In the genomic region with DNA sequence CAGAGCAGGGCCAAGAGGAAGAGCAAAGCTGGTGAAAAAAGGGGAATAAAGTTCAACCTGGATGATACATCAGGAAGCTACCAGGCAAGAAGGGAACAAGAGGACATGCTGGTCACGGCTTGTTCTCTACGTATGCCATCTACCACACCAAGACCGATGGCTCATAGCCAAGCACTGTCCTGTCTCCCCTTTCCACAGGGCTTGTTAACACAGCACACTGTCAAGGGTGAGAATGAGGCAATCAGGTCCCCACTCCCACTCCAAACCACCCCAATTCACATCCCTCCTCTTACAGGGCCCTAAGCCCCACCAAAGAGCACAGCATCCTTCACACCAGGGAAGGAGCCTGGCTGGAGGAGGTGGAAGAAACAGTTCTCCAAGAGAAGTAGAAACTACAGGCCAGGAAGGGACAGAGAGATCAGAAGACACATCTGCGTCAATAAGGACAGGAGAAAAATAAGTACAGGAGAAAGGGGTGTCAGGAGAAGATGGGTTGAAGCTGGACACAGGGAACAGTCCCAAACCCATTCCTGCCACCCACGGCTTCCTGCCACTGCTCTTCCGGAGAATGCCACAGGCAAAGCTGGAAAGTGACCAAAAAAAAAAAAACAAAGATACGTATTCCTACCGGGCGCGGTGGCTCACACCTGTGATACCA, we compare ENCODE assay signal across 8 cellular contexts. TPM values are rescaled to one million over a fixed set of nuclear protein-coding genes. Genes with fewer than 3 reads are reported as not detected.
DNase-seq lines count a peak whose midpoint lies in the region; ATAC-seq and TF ChIP-seq lines count a peak whose summit lies in the region.

No MANE protein-coding gene starts in this region.

- WGBS in ovary, 3 donors: 46 to 59% (median 53%) methylated on average over 10 of the region's 10 CpGs

- H3K9me3 Mint-ChIP-seq in CD8-positive, alpha-beta T cell: no peaks in the 10 kb centered on the region
- H3K9me3 Mint-ChIP-seq in endothelial cell (ENCODE audit: unreplicated experiment): no peaks in the 10 kb centered on the region

- no peak overlapping the region for H3K4me3 ChIP-seq in CD8-positive, alpha-beta T cell (ENCODE audit: low read depth, low read length)
- H3K4me3 ChIP-seq in ovary: peak overlapping the region; percentile 52

- peaks cover 23% of the 10 kb centered on the region for H3K4me1 ChIP-seq in CD8-positive, alpha-beta T cell (ENCODE audit: insufficient read depth, low read length)
- H3K4me1 ChIP-seq in ovary (ENCODE audit: insufficient read depth): peaks cover 12% of the 10 kb centered on the region

- TF ChIP-seq EP300 in ovary (IDR thresholded peaks at IDR 0.05): no peak

- H3K9me3 ChIP-seq in CD8-positive, alpha-beta T cell (ENCODE audit: low read length): no peaks in the 10 kb centered on the region
- no peaks in the 10 kb centered on the region for H3K9me3 ChIP-seq in ovary

- no peak for ATAC-seq in CD8-positive, alpha-beta T cell
- no peak for ATAC-seq in GM19328 (IDR thresholded peaks at IDR 0.05; ENCODE audit: unreplicated experiment)

- peaks cover 26% of the 10 kb centered on the region for H3K4me1 Mint-ChIP-seq in CD8-positive, alpha-beta T cell (ENCODE audit: low read depth)
- peaks cover 54% of the 10 kb centered on the region for H3K4me1 Mint-ChIP-seq in endothelial cell (ENCODE audit: unreplicated experiment)

- POLR2A ChIA-PET in CD8-positive, alpha-beta T cell (lab: Charles Lee): interaction anchor here (0.6 to 1.9 kb wide), 6 partner anchors 11 to 596 kb away, joined by 3 to 9 read pairs (median 3); partner anchors contain the start of genes LENEP, PBXIP1 and PYGO2

- no peak for TF ChIP-seq POLR2A in ovary (IDR thresholded peaks at IDR 0.05)

- TF ChIP-seq CTCF in CD8-positive, alpha-beta T cell (IDR thresholded peaks at IDR 0.05): no peak
- TF ChIP-seq CTCF in endothelial cell (IDR thresholded peaks at IDR 0.05; ENCODE audit: unreplicated experiment): no peak
- no peak for TF ChIP-seq CTCF in ovary (IDR thresholded peaks at IDR 0.05)

- CTCF ChIA-PET in CD8-positive, alpha-beta T cell (lab: Charles Lee): interaction anchor here (0.7 to 20.2 kb wide), 9 partner anchors 10 to 120 kb away, joined by 3 to 177 read pairs (median 6); partner anchors contain the start of genes PBXIP1 and PYGO2

- no peak for DNase-seq in CD8-positive, alpha-beta T cell
- peak; percentile 71 for DNase-seq in RKO (ENCODE audit: low spot score)
- DNase-seq in endothelial cell (ENCODE audit: low spot score): no peak
- DNase-seq in ovary: peak in 4 of 5 donors; percentile 48 to 70 (median 60)
- no peak for DNase-seq in stimulated activated CD4-positive, alpha-beta T cell treated with anti-CD3 and anti-CD28 coated beads, Interleukin-4, amount 100 ng/mL, for 4 hours
- DNase-seq in kidney glomerular epithelial cell (lab: John Stamatoyannopoulos, UW): no peak
- no peak for DNase-seq in NCI-H2107 (lab: John Stamatoyannopoulos, UW)

- H3K4me3 Mint-ChIP-seq in CD8-positive, alpha-beta T cell: no peak overlapping the region
- no peak overlapping the region for H3K4me3 Mint-ChIP-seq in endothelial cell (ENCODE audit: unreplicated experiment)

- H3K27me3 ChIP-seq in CD8-positive, alpha-beta T cell (ENCODE audit: insufficient read depth, low read length): no peaks in the 10 kb centered on the region
- H3K27me3 ChIP-seq in ovary: no peaks in the 10 kb centered on the region

- H3K36me3 ChIP-seq in CD8-positive, alpha-beta T cell (ENCODE audit: insufficient read depth, low read length): peaks cover 26% of the 10 kb centered on the region
- H3K36me3 ChIP-seq in ovary: no peaks in the 10 kb centered on the region

- H3K36me3 Mint-ChIP-seq in CD8-positive, alpha-beta T cell: peaks cover 44% of the 10 kb centered on the region
- peaks cover 37% of the 10 kb centered on the region for H3K36me3 Mint-ChIP-seq in endothelial cell (ENCODE audit: low read depth, unreplicated experiment)

- H3K27ac Mint-ChIP-seq in CD8-positive, alpha-beta T cell: peak overlapping the region; percentile 63
- H3K27ac Mint-ChIP-seq in endothelial cell (ENCODE audit: unreplicated experiment): peak overlapping the region; percentile 99

- no peak overlapping the region for H3K27ac ChIP-seq in CD8-positive, alpha-beta T cell (ENCODE audit: low read depth, low read length)
- H3K27ac ChIP-seq in ovary: peak overlapping the region; percentile 87 to 98

- H3K27me3 Mint-ChIP-seq in CD8-positive, alpha-beta T cell (ENCODE audit: low read depth): no peaks in the 10 kb centered on the region
- peaks cover 35% of the 10 kb centered on the region for H3K27me3 Mint-ChIP-seq in endothelial cell (ENCODE audit: unreplicated experiment)

- intact Hi-C loops in CD8-positive, alpha-beta T cell (cut with DNase I, micrococcal nuclease): no loop called here
- intact Hi-C loops in ovary (cut with DNase I): loop anchor here in 1 of 4 donors (5.0 kb wide), 1 partner anchor 81 kb away; the partner anchor contains the start of gene ADAM15

RNA-seq across cellular contexts. Expression of gene SHC1, which starts 0.9 kb away (rescaled TPM):
- 10 to 100 TPM; 54.5 to 58.3 TPM for total RNA-seq in CD8-positive, alpha-beta T cell
- 915 TPM for total RNA-seq in endothelial cell (ENCODE audit: unreplicated experiment)
- 100 to 1,000 TPM in 1 of 7 donors, 10 to 100 TPM in 6; 36.8 to 183 (median 80.0) TPM for total RNA-seq in ovary
- 100 to 1,000 TPM in 1 of 2 donors, 10 to 100 TPM in 1; 56.8 to 161 TPM for polyA plus RNA-seq in ovary

RNA-seq across cellular contexts. Expression of gene CKS1B, which starts 3.0 kb away (rescaled TPM):
- total RNA-seq in CD8-positive, alpha-beta T cell: 1 to 10 TPM; 2.3 to 2.9 TPM
- total RNA-seq in endothelial cell (ENCODE audit: unreplicated experiment): 48.3 TPM
- total RNA-seq in ovary: 10 to 100 TPM; 12.2 to 29.9 (median 24.8) TPM
- 10 to 100 TPM; 41.7 to 55.8 TPM for polyA plus RNA-seq in ovary

RNA-seq across cellular contexts. Expression of gene PYGO2, which starts 9.9 kb away (rescaled TPM):
- total RNA-seq in CD8-positive, alpha-beta T cell: 10 to 100 TPM; 25.1 to 26.7 TPM
- total RNA-seq in endothelial cell (ENCODE audit: unreplicated experiment) (49.8 TPM), ovary (10 to 100 TPM; 17.2 to 53.0 (median 42.5) TPM)
- 10 to 100 TPM; 25.0 to 28.8 TPM for polyA plus RNA-seq in ovary

RNA-seq across cellular contexts. Expression of gene FLAD1, which starts 11.7 kb away (rescaled TPM):
- 10 to 100 TPM; 17.4 to 19.0 TPM for total RNA-seq in CD8-positive, alpha-beta T cell
- total RNA-seq in endothelial cell (ENCODE audit: unreplicated experiment) (35.9 TPM), ovary (10 to 100 TPM; 11.1 to 30.0 (median 19.9) TPM)
- polyA plus RNA-seq in ovary: 10 to 100 TPM; 14.2 to 16.4 TPM

RNA-seq across cellular contexts. Expression of gene PBXIP1, which starts 15.6 kb away (rescaled TPM):
- total RNA-seq in CD8-positive, alpha-beta T cell: 100 to 1,000 TPM; 315 to 319 TPM
- 82.1 TPM for total RNA-seq in endothelial cell (ENCODE audit: unreplicated experiment)
- 100 to 1,000 TPM in 6 of 7 donors, 10 to 100 TPM in 1; 78.7 to 170 (median 120) TPM for total RNA-seq in ovary
- polyA plus RNA-seq in ovary: 100 to 1,000 TPM; 105 to 151 TPM

Comparison
In these comparisons a context has a peak if more than half of its experiments do, and no peak if none do; other contexts are left out.
1. DNase-seq: peak in RKO (single experiment) and ovary (4 of 5); none in CD8-positive, alpha-beta T cell (0 of 7), endothelial cell (single experiment), stimulated activated CD4-positive, alpha-beta T cell treated with anti-CD3 and anti-CD28 coated beads, Interleukin-4, amount 100 ng/mL, for 4 hours (0 of 2), kidney glomerular epithelial cell (single experiment) and NCI-H2107 (single experiment).